ENCODE assay signal across 8 cellular contexts in genomic region chr1:30185313-30185712, GRCh38.
"Had no signal": no experiment of that assay in that cellular context is flagged by ENCODE, and none has a peak within 500 bp of the region (broad histone marks: within the 10 kb centered on the region; RNA-seq: fewer than 3 reads in every experiment).

No MANE protein-coding gene starts in this region.

- ATAC-seq: GM12878 had no signal

- H3K4me3 ChIP-seq: GM12878 had no signal

- FAIRE-seq: G401.6, GM12878, GM12891, GM12892, GM18507, GM19239 had no signal

- DNase-seq: GDM1, GF-D8 had no signal
